Comparison of ENCODE assay signal across 1 cellular context in genomic region chr2:5121677-5122076, GRCh38.
TF ChIP-seq lines count a peak whose summit lies in the region.

No MANE protein-coding gene starts in this region.

TF ChIP-seq in WTC11, 78 proteins besides CTCF, POLR2A, EP300 and RAD21 (continued from another document):
- TF ChIP-seq CBFB (CRISPR knock-in tag; IDR thresholded peaks at IDR 0.05; ENCODE audit: low read depth) (no peak), FOXK1 (CRISPR knock-in tag; IDR thresholded peaks at IDR 0.05) (no peak), ZNF263 (CRISPR knock-in tag; IDR thresholded peaks at IDR 0.05; ENCODE audit: low read depth) (no peak), ZNF138 (CRISPR knock-in tag; conservative IDR thresholded peaks at IDR 0.05) (no peak), MAX (CRISPR knock-in tag; IDR thresholded peaks at IDR 0.05) (no peak), TEAD1 (CRISPR knock-in tag; IDR thresholded peaks at IDR 0.05) (no peak), TEAD4 (CRISPR knock-in tag; IDR thresholded peaks at IDR 0.05) (no peak), RELA (CRISPR knock-in tag; IDR thresholded peaks at IDR 0.05; ENCODE audit: borderline replicate concordance) (no peak), SMAD4 (CRISPR knock-in tag; IDR thresholded peaks at IDR 0.05) (no peak), IRF1 (CRISPR knock-in tag; IDR thresholded peaks at IDR 0.05) (no peak), ZNF317 (CRISPR knock-in tag; IDR thresholded peaks at IDR 0.05; ENCODE audit: borderline replicate concordance, low read depth) (no peak), KAT7 (CRISPR knock-in tag; IDR thresholded peaks at IDR 0.05; ENCODE audit: borderline replicate concordance) (no peak), ZNF232 (CRISPR knock-in tag; IDR thresholded peaks at IDR 0.05) (no peak), PRDM15 (CRISPR knock-in tag; IDR thresholded peaks at IDR 0.05) (no peak)
- TF ChIP-seq, protein P1, sequence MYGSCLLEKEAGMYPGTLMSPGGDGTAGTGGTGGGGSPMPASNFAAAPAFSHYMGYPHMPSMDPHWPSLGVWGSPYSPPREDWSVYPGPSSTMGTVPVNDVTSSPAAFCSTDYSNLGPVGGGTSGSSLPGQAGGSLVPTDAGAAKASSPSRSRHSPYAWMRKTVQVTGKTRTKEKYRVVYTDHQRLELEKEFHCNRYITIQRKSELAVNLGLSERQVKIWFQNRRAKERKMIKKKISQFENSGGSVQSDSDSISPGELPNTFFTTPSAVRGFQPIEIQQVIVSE (CRISPR knock-in tag; IDR thresholded peaks at IDR 0.05; ENCODE audit: borderline replicate concordance): no peak
- TF ChIP-seq, protein P2, sequence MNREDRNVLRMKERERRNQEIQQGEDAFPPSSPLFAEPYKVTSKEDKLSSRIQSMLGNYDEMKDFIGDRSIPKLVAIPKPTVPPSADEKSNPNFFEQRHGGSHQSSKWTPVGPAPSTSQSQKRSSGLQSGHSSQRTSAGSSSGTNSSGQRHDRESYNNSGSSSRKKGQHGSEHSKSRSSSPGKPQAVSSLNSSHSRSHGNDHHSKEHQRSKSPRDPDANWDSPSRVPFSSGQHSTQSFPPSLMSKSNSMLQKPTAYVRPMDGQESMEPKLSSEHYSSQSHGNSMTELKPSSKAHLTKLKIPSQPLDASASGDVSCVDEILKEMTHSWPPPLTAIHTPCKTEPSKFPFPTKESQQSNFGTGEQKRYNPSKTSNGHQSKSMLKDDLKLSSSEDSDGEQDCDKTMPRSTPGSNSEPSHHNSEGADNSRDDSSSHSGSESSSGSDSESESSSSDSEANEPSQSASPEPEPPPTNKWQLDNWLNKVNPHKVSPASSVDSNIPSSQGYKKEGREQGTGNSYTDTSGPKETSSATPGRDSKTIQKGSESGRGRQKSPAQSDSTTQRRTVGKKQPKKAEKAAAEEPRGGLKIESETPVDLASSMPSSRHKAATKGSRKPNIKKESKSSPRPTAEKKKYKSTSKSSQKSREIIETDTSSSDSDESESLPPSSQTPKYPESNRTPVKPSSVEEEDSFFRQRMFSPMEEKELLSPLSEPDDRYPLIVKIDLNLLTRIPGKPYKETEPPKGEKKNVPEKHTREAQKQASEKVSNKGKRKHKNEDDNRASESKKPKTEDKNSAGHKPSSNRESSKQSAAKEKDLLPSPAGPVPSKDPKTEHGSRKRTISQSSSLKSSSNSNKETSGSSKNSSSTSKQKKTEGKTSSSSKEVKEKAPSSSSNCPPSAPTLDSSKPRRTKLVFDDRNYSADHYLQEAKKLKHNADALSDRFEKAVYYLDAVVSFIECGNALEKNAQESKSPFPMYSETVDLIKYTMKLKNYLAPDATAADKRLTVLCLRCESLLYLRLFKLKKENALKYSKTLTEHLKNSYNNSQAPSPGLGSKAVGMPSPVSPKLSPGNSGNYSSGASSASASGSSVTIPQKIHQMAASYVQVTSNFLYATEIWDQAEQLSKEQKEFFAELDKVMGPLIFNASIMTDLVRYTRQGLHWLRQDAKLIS (CRISPR knock-in tag; IDR thresholded peaks at IDR 0.05; ENCODE audit: borderline replicate concordance): no peak
- TF ChIP-seq, protein P3, sequence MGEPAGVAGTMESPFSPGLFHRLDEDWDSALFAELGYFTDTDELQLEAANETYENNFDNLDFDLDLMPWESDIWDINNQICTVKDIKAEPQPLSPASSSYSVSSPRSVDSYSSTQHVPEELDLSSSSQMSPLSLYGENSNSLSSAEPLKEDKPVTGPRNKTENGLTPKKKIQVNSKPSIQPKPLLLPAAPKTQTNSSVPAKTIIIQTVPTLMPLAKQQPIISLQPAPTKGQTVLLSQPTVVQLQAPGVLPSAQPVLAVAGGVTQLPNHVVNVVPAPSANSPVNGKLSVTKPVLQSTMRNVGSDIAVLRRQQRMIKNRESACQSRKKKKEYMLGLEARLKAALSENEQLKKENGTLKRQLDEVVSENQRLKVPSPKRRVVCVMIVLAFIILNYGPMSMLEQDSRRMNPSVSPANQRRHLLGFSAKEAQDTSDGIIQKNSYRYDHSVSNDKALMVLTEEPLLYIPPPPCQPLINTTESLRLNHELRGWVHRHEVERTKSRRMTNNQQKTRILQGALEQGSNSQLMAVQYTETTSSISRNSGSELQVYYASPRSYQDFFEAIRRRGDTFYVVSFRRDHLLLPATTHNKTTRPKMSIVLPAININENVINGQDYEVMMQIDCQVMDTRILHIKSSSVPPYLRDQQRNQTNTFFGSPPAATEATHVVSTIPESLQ (CRISPR knock-in tag; IDR thresholded peaks at IDR 0.05): no peak
